ENCODE assay signal across 1 cellular context in the genomic region with DNA sequence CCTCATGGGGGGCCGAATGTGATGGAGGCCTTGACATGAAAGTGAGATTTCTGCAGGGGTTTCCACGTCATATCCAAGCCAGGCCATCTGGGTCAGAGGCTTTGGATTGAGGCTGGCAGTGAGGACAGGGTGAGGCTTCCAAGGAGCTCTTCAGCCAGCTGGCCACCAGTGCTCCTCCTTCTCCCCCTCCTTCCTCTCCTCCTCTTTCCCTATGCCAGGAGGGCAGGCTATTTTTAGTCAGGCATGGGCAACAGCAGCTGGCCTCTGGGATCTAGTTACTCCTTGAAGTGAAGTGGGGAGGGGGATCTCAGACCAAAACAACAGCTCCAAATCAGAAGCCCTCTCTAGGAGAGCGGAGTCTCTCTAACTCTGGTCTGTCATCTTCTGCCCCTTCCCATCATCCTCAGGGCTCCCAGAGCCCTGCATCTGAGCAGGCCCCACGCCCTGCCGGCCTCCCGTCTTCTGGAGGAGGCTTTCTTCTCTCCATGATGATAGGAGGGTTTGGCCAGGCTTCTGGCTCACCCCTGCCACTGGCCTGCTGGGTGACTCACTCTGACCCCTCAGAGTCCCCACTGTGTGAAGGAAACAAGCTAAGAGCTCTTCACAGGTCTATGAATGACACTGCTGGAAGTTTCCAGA.
TF ChIP-seq lines count a peak whose summit lies in the region.

No MANE protein-coding gene starts in this region.

TF ChIP-seq in HepG2, 621 proteins besides CTCF, POLR2A, EP300 and RAD21 (continues in another document):
- TF ChIP-seq HMGA1 (CRISPR knock-in tag; conservative IDR thresholded peaks at IDR 0.05) (no peak), ZSCAN9 (CRISPR knock-in tag; IDR thresholded peaks at IDR 0.05; ENCODE audit: borderline replicate concordance) (0 out of 2 replicates have a peak, but pooled peaks have one; percentile 21), FOXK2 (IDR thresholded peaks at IDR 0.05) (no peak), ARID4A (CRISPR knock-in tag; IDR thresholded peaks at IDR 0.05; ENCODE audit: borderline replicate concordance) (0 out of 2 replicates have a peak, but pooled peaks have one; percentile 2), CBFB (CRISPR knock-in tag; IDR thresholded peaks at IDR 0.05) (0 out of 2 replicates have a peak, but pooled peaks have one; percentile 19), ZNF766 (CRISPR knock-in tag; IDR thresholded peaks at IDR 0.05; ENCODE audit: borderline replicate concordance) (peak; percentile 37; the same call in 1 of the 2 replicates), ZNF746 (CRISPR knock-in tag; IDR thresholded peaks at IDR 0.05) (no peak), TCF7 (IDR thresholded peaks at IDR 0.05; ENCODE audit: low read depth) (no peak), ZIK1 (CRISPR knock-in tag; IDR thresholded peaks at IDR 0.05; ENCODE audit: borderline replicate concordance, low read depth) (no peak), ZNF709 (CRISPR knock-in tag; IDR thresholded peaks at IDR 0.05) (no peak), ZNF776 (CRISPR knock-in tag; IDR thresholded peaks at IDR 0.05) (no peak), ZNF883 (CRISPR knock-in tag; IDR thresholded peaks at IDR 0.05; ENCODE audit: not compliant biosample characterization) (no peak), KLF6 (CRISPR knock-in tag; IDR thresholded peaks at IDR 0.05) (0 out of 2 replicates have a peak, but pooled peaks have one; percentile 55), ZNF136 (CRISPR knock-in tag; IDR thresholded peaks at IDR 0.05; ENCODE audit: low read depth) (0 out of 2 replicates have a peak, but pooled peaks have one; percentile 35), XRCC5 (optimal IDR thresholded peaks at IDR 0.05; ENCODE audit: low read length) (peak; percentile 75), CSRNP1 (CRISPR knock-in tag; IDR thresholded peaks at IDR 0.05) (no peak), ZNF501 (CRISPR knock-in tag; IDR thresholded peaks at IDR 0.05) (peak; percentile 51; the same call in 1 of the 2 replicates), MEIS2 (CRISPR knock-in tag; IDR thresholded peaks at IDR 0.05) (0 out of 2 replicates have a peak, but pooled peaks have one; percentile 20), FOSL2 (CRISPR knock-in tag; IDR thresholded peaks at IDR 0.05) (peak; percentile 58), ZNF547 (CRISPR knock-in tag; IDR thresholded peaks at IDR 0.05) (0 out of 2 replicates have a peak, but pooled peaks have one; percentile 18), AKAP8 (CRISPR knock-in tag; IDR thresholded peaks at IDR 0.05) (no peak), HOXA5 (CRISPR knock-in tag; IDR thresholded peaks at IDR 0.05) (no peak), YEATS2 (CRISPR knock-in tag; IDR thresholded peaks at IDR 0.05; ENCODE audit: borderline replicate concordance) (peak; percentile 50; the same call in 1 of the 2 replicates), DMAP1 (CRISPR knock-in tag; IDR thresholded peaks at IDR 0.05) (0 out of 2 replicates have a peak, but pooled peaks have one; percentile 39), ZBTB3 (CRISPR knock-in tag; IDR thresholded peaks at IDR 0.05; ENCODE audit: borderline replicate concordance, low read depth) (no peak), NFAT5 (CRISPR knock-in tag; IDR thresholded peaks at IDR 0.05) (no peak), TFDP1 (CRISPR knock-in tag; IDR thresholded peaks at IDR 0.05; ENCODE audit: borderline replicate concordance) (peak; percentile 51; the same call in 1 of the 2 replicates), ZKSCAN1 (IDR thresholded peaks at IDR 0.05; ENCODE audit: low read length) (peak; percentile 73; the same call in 1 of the 2 replicates), DNMT3B (CRISPR knock-in tag; conservative IDR thresholded peaks at IDR 0.05) (0 out of 2 replicates have a peak, but pooled peaks have one; percentile 40), SIX4 (CRISPR knock-in tag; IDR thresholded peaks at IDR 0.05) (0 out of 2 replicates have a peak, but pooled peaks have one; percentile 14), PCBP2 (optimal IDR thresholded peaks at IDR 0.05; ENCODE audit: low read depth, low read length, poor library complexity, severe bottlenecking) (no peak), PAWR (CRISPR knock-in tag; IDR thresholded peaks at IDR 0.05; ENCODE audit: borderline replicate concordance) (no peak), NRL (CRISPR knock-in tag; IDR thresholded peaks at IDR 0.05; ENCODE audit: borderline replicate concordance) (no peak), SALL1 (CRISPR knock-in tag; IDR thresholded peaks at IDR 0.05) (0 out of 2 replicates have a peak, but pooled peaks have one; percentile 14), IKZF5 (CRISPR knock-in tag; IDR thresholded peaks at IDR 0.05) (peak; percentile 40; the same call in 1 of the 2 replicates), PHF8 (CRISPR knock-in tag; IDR thresholded peaks at IDR 0.05) (0 out of 2 replicates have a peak, but pooled peaks have one; percentile 36), BCL6 (CRISPR knock-in tag; IDR thresholded peaks at IDR 0.05) (no peak), THAP11 (CRISPR knock-in tag; IDR thresholded peaks at IDR 0.05) (peak; percentile 18; the same call in 1 of the 2 replicates), ZNF792 (CRISPR knock-in tag; IDR thresholded peaks at IDR 0.05) (0 out of 2 replicates have a peak, but pooled peaks have one; percentile 19)
- TF ChIP-seq, protein P1, sequence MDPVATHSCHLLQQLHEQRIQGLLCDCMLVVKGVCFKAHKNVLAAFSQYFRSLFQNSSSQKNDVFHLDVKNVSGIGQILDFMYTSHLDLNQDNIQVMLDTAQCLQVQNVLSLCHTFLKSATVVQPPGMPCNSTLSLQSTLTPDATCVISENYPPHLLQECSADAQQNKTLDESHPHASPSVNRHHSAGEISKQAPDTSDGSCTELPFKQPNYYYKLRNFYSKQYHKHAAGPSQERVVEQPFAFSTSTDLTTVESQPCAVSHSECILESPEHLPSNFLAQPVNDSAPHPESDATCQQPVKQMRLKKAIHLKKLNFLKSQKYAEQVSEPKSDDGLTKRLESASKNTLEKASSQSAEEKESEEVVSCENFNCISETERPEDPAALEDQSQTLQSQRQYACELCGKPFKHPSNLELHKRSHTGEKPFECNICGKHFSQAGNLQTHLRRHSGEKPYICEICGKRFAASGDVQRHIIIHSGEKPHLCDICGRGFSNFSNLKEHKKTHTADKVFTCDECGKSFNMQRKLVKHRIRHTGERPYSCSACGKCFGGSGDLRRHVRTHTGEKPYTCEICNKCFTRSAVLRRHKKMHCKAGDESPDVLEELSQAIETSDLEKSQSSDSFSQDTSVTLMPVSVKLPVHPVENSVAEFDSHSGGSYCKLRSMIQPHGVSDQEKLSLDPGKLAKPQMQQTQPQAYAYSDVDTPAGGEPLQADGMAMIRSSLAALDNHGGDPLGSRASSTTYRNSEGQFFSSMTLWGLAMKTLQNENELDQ (CRISPR knock-in tag; IDR thresholded peaks at IDR 0.05; ENCODE audit: borderline replicate concordance), result 0 out of 2 replicates have a peak, but pooled peaks have one; percentile 20
- TF ChIP-seq, protein P2, sequence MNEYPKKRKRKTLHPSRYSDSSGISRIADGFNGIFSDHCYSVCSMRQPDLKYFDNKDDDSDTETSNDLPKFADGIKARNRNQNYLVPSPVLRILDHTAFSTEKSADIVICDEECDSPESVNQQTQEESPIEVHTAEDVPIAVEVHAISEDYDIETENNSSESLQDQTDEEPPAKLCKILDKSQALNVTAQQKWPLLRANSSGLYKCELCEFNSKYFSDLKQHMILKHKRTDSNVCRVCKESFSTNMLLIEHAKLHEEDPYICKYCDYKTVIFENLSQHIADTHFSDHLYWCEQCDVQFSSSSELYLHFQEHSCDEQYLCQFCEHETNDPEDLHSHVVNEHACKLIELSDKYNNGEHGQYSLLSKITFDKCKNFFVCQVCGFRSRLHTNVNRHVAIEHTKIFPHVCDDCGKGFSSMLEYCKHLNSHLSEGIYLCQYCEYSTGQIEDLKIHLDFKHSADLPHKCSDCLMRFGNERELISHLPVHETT (CRISPR knock-in tag; conservative IDR thresholded peaks at IDR 0.05), result 0 out of 2 replicates have a peak, but pooled peaks have one; percentile 18
- TF ChIP-seq, protein P3, sequence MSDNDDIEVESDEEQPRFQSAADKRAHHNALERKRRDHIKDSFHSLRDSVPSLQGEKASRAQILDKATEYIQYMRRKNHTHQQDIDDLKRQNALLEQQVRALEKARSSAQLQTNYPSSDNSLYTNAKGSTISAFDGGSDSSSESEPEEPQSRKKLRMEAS (IDR thresholded peaks at IDR 0.05), result 0 out of 2 replicates have a peak, but pooled peaks have one; percentile 10
